In genomic region chr2:31812051-31812798, GRCh38 we compare ENCODE assay signal across 9 cellular contexts.
DNase-seq lines count a peak whose midpoint lies in the region; ATAC-seq and TF ChIP-seq lines count a peak whose summit lies in the region.
"Had no signal": no experiment of that assay in that cellular context is flagged by ENCODE, and none has a peak within 500 bp of the region (broad histone marks: within the 10 kb centered on the region; RNA-seq: fewer than 3 reads in every experiment).

No MANE protein-coding gene starts in this region.

- no peak overlapping the region for H2AFZ ChIP-seq in HCT116 (ENCODE audit: low read depth, low read length, poor library complexity, severe bottlenecking)

- CTCF ChIA-PET in HCT116 (lab: Charles Lee), result no interaction called here

- no peak for TF ChIP-seq RAD21 in HCT116 (IDR thresholded peaks at IDR 0.05; ENCODE audit: low read depth)

- intact Hi-C loops in HCT116 (cut with micrococcal nuclease) (no loop called here), adrenal gland (cut with DNase I) (no loop called here), posterior cingulate gyrus (cut with DNase I) (no loop called here)

- no peak for TF ChIP-seq POLR2A in HCT116 (IDR thresholded peaks at IDR 0.05; ENCODE audit: borderline replicate concordance, extremely low read depth, insufficient read depth, insufficient read length)
- peak in 1 of 2 donors; percentile 26 for TF ChIP-seq POLR2A in adrenal gland (IDR thresholded peaks at IDR 0.05)

- H3K4me3 ChIP-seq in HCT116 (replicated peaks in 1 of 2; ENCODE audit: low read depth in 1 of 2, low read length in 2 of 2), result no peak overlapping the region
- H3K4me3 ChIP-seq in MG63, result no peak overlapping the region
- no peak overlapping the region for H3K4me3 ChIP-seq in adrenal gland
- no peak overlapping the region for H3K4me3 ChIP-seq in skeletal muscle tissue (ENCODE audit: low read length in 3 of 3)

- no peaks in the 10 kb centered on the region for H4K20me1 ChIP-seq in HCT116 (ENCODE audit: insufficient read depth)

- 24 to 35% (median 28%) methylated on average over 2 of the region's 2 CpGs for WGBS in adrenal gland, 4 donors

- H3K27ac ChIP-seq in HCT116 (ENCODE audit: low read depth, low read length) (no peak overlapping the region), adrenal gland (peak overlapping the region in 3 of 5 donors; percentile 61 to 82 (median 71)), skeletal muscle tissue (ENCODE audit: low read depth, low read length) (peak overlapping the region; percentile 91)

- H3K9me3 Mint-ChIP-seq in nephron progenitor cell, result no peaks in the 10 kb centered on the region

- RAD21 ChIA-PET in HCT116 (lab: Charles Lee; ENCODE audit: low non-redundant PET in 1 of 2, low total read pairs in 2 of 2, uncharacterized antibody in 2 of 2, unreplicated experiment in 2 of 2), result no interaction called here

- peak; percentile 76 for ATAC-seq in activated CD4-positive, CD25-positive, alpha-beta regulatory T cell treated with anti-CD3 and anti-CD28 coated beads, Interleukin-2, amount 50 U/mL, for 24 hours
- peak; percentile 36; the same call in 1 of the 2 replicates for ATAC-seq in HCT116

- H3K9me3 ChIP-seq in HCT116 (ENCODE audit: control insufficient read depth in 1 of 2, insufficient read depth in 1 of 2, low read depth in 1 of 2, low read length in 2 of 2), result no peaks in the 10 kb centered on the region
- H3K9me3 ChIP-seq in MG63, result no peaks in the 10 kb centered on the region
- H3K9me3 ChIP-seq in adrenal gland (replicated peaks in 1 of 3), result no peaks in the 10 kb centered on the region
- no peaks in the 10 kb centered on the region for H3K9me3 ChIP-seq in skeletal muscle tissue (ENCODE audit: control insufficient read depth in 3 of 3, low read length in 3 of 3)

- H3K27ac Mint-ChIP-seq in nephron progenitor cell, result no peak overlapping the region

- POLR2A ChIA-PET in HCT116 (lab: Charles Lee), result no interaction called here

- H3K4me1 ChIP-seq in HCT116 (ENCODE audit: control insufficient read depth in 1 of 2, insufficient read depth in 2 of 2, low read length in 2 of 2) (peaks cover 0 to 4% of the 10 kb centered on the region in 2 experiments; a peak in 2 of 4 replicates), adrenal gland (replicated peaks in 1 of 2) (peaks cover 14 to 18% of the 10 kb centered on the region in 2 donors), skeletal muscle tissue (ENCODE audit: control insufficient read depth in 3 of 3, insufficient read depth in 3 of 3, low read length in 3 of 3) (peaks cover 13 to 26% (median 17%) of the 10 kb centered on the region in 3 donors)

- no TSS peak for BruUV-seq in HCT116 (replicated peaks; lab: Mats Ljungman, UMichigan)

- H3K27me3 ChIP-seq in HCT116 (ENCODE audit: insufficient read depth, low read length), result no peaks in the 10 kb centered on the region
- H3K27me3 ChIP-seq in MG63, result peaks cover 4% of the 10 kb centered on the region; the same call in 1 of the 2 replicates
- no peaks in the 10 kb centered on the region for H3K27me3 ChIP-seq in adrenal gland
- H3K27me3 ChIP-seq in skeletal muscle tissue (ENCODE audit: control insufficient read depth in 3 of 3, insufficient read depth in 3 of 3, low read length in 3 of 3), result no peaks in the 10 kb centered on the region

- no peaks in the 10 kb centered on the region for H3K36me3 Mint-ChIP-seq in nephron progenitor cell (ENCODE audit: low read depth)

- H3K9me2 ChIP-seq in HCT116 (ENCODE audit: insufficient read depth), result no peaks in the 10 kb centered on the region

- H3K4me1 Mint-ChIP-seq in nephron progenitor cell, result no peaks in the 10 kb centered on the region

- H3K4me3 Mint-ChIP-seq in nephron progenitor cell, result no peak overlapping the region

- no peaks in the 10 kb centered on the region for H3K79me2 ChIP-seq in HCT116 (ENCODE audit: insufficient read depth, low read length)

- H3K9ac ChIP-seq in HCT116 (ENCODE audit: low read length) (no peak overlapping the region), skeletal muscle tissue (ENCODE audit: low read depth in 1 of 3, low read length in 3 of 3) (no peak overlapping the region)

- H3K36me3 ChIP-seq in HCT116 (ENCODE audit: control insufficient read depth in 1 of 2, insufficient read depth in 2 of 2, low read length in 2 of 2) (no peaks in the 10 kb centered on the region), MG63 (no peaks in the 10 kb centered on the region), adrenal gland (replicated peaks in 1 of 2) (no peaks in the 10 kb centered on the region), skeletal muscle tissue (ENCODE audit: control insufficient read depth in 3 of 3, insufficient read depth in 3 of 3, low read length in 3 of 3) (no peaks in the 10 kb centered on the region)

- H3K4me2 ChIP-seq in HCT116 (ENCODE audit: low read length), result no peak overlapping the region

- DNase-seq in activated CD4-positive, CD25-positive, alpha-beta regulatory T cell (lab: John Stamatoyannopoulos, UW), result no peak
- DNase-seq in HCT116 (ENCODE audit: low read depth, low spot score), result no peak
- DNase-seq in MG63, result peak; percentile 7
- peak; percentile 53 to 82 (median 72) for DNase-seq in adrenal gland
- no peak for DNase-seq in nephron progenitor cell
- DNase-seq in posterior cingulate gyrus, result no peak
- DNase-seq: left cardiac atrium had no signal

- no peak for TF ChIP-seq CTCF in HCT116 (IDR thresholded peaks at IDR 0.05 in 2 of 3, conservative IDR thresholded peaks at IDR 0.05 in 1 of 3; ENCODE audit: borderline replicate concordance in 1 of 3, insufficient read depth in 1 of 3, low read depth in 2 of 3, low read length in 2 of 3)
- no peak for TF ChIP-seq CTCF in adrenal gland (IDR thresholded peaks at IDR 0.05)
- no peak for TF ChIP-seq CTCF in nephron progenitor cell (IDR thresholded peaks at IDR 0.05)

- peaks cover 8% of the 10 kb centered on the region for H3K27me3 Mint-ChIP-seq in nephron progenitor cell (ENCODE audit: low read depth, poor library complexity)

TF ChIP-seq in HCT116, 20 proteins besides CTCF, POLR2A, EP300 and RAD21:
- no peak for TF ChIP-seq SP1 (IDR thresholded peaks at IDR 0.05; ENCODE audit: low read depth)
- TF ChIP-seq FOSL1 (IDR thresholded peaks at IDR 0.05; ENCODE audit: low read depth), result no peak
- TF ChIP-seq, protein P1, sequence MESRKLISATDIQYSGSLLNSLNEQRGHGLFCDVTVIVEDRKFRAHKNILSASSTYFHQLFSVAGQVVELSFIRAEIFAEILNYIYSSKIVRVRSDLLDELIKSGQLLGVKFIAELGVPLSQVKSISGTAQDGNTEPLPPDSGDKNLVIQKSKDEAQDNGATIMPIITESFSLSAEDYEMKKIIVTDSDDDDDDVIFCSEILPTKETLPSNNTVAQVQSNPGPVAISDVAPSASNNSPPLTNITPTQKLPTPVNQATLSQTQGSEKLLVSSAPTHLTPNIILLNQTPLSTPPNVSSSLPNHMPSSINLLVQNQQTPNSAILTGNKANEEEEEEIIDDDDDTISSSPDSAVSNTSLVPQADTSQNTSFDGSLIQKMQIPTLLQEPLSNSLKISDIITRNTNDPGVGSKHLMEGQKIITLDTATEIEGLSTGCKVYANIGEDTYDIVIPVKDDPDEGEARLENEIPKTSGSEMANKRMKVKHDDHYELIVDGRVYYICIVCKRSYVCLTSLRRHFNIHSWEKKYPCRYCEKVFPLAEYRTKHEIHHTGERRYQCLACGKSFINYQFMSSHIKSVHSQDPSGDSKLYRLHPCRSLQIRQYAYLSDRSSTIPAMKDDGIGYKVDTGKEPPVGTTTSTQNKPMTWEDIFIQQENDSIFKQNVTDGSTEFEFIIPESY (IDR thresholded peaks at IDR 0.05; ENCODE audit: extremely low read depth, insufficient replicate concordance, low read length), result no peak
- TF ChIP-seq ELF1 (IDR thresholded peaks at IDR 0.05; ENCODE audit: borderline replicate concordance, low read depth), result no peak

Comparison
In these comparisons a context has a peak if more than half of its experiments do, and no peak if none do; other contexts are left out.
1. DNase-seq: peak in MG63 (single experiment) and adrenal gland (7 of 7); none in activated CD4-positive, CD25-positive, alpha-beta regulatory T cell (0 of 4), HCT116 (single experiment), nephron progenitor cell (single experiment) and posterior cingulate gyrus (0 of 10).